Comparison of ENCODE assay signal across 8 cellular contexts in the genomic region with DNA sequence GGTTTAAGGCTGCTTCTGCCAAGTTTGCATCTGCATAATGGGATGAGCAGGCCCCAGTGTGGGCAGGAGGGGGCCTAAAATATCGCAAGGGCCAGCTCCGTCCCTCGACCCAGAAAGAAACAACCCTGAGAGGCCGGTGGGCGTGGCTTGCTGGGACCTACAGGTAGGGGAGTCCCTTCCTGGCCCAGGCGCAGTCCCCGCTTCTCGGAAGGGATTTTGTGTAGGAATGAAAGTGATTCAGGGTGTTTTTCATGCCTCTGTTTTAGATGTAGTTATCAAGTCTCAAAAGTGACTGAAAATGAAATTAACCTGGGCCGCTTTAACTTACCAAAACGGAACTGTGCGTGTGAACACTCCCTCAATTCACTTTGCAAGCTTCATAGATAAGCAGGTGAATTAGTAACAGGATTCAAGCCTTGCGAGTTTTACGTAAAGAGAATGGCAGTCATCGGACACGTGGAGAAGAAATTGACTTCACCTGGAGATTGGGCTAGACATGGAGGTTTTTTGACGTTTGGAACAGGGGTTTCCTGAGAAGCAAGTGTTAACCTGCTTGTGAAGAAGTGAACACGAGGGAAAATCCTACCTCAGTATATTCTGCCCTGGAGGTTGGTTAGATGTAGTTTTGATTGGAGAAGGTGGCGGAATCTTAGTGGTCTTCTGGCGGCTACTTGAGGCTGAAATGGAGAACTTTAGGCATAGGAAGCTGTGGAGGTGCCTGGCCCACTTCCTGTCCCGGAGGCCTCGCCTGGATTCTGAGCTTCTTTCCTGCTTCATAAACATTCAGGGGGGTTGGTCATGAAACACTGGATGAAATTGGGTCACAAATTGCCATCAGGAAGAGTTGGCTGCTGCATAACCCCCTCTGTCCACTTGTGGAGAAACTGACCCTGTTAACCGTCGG. TPM values are rescaled to one million over a fixed set of nuclear protein-coding genes. Genes with fewer than 3 reads are reported as not detected.
DNase-seq lines count a peak whose midpoint lies in the region; ATAC-seq and TF ChIP-seq lines count a peak whose summit lies in the region.

No MANE protein-coding gene starts in this region.

- H3K23me2 ChIP-seq in H9 (ENCODE audit: insufficient read length, low read depth, low read length, poor library complexity, severe bottlenecking): peaks cover 8% of the 10 kb centered on the region

- no peak overlapping the region for H3T11ph ChIP-seq in H9 (ENCODE audit: low read length)

- H3K36me3 ChIP-seq in trophoblast cell (ENCODE audit: control insufficient read depth in 1 of 2, insufficient read depth in 2 of 2, low read length in 2 of 2) (peaks cover 5 to 8% of the 10 kb centered on the region in 2 experiments), upper lobe of right lung (no peaks in the 10 kb centered on the region)

- peaks cover 47 to 54% of the 10 kb centered on the region in 2 experiments for H3K4me1 Mint-ChIP-seq in H9
- peaks cover 83% of the 10 kb centered on the region for H3K4me1 Mint-ChIP-seq in activated T-cell treated with anti-CD3 and anti-CD28 coated beads, Interleukin-2, amount 50 U/mL, for 4 hours (ENCODE audit: low read depth)

- H3K79me2 ChIP-seq in H9 (ENCODE audit: insufficient read depth, low read length) (peaks cover 40% of the 10 kb centered on the region; the same call in 1 of the 2 replicates), trophoblast cell (ENCODE audit: control insufficient read depth, insufficient read depth, low read length, poor library complexity) (peaks cover 29% of the 10 kb centered on the region)

- H2BK12ac ChIP-seq in H9 (ENCODE audit: insufficient read length, low read depth, low read length) (no peak overlapping the region), trophoblast cell (ENCODE audit: low read length) (no peak overlapping the region)

- H3K9me3 ChIP-seq in H9 (ENCODE audit: control insufficient read depth, low read depth, low read length) (no peaks in the 10 kb centered on the region), trophoblast cell (ENCODE audit: insufficient read depth, low read depth, low read length) (peaks cover 3% of the 10 kb centered on the region), upper lobe of right lung (no peaks in the 10 kb centered on the region)

- H4K5ac ChIP-seq in H9 (ENCODE audit: insufficient read length, low read depth, low read length): no peak overlapping the region

- H2BK5ac ChIP-seq in H9 (ENCODE audit: insufficient read length, low read length) (no peak overlapping the region), trophoblast cell (ENCODE audit: low read depth, low read length, poor library complexity) (no peak overlapping the region)

- H2AFZ ChIP-seq in H9 (ENCODE audit: low read length) (no peak overlapping the region), trophoblast cell (ENCODE audit: insufficient read depth, low read length, poor library complexity) (no peak overlapping the region)

- H3K27ac ChIP-seq in H9 (ENCODE audit: insufficient read length, low read depth, low read length) (no peak overlapping the region), trophoblast cell (ENCODE audit: low read depth, low read length) (no peak overlapping the region), upper lobe of right lung (peak overlapping the region; percentile 85)

- H3K14ac ChIP-seq in H9 (ENCODE audit: insufficient read depth, low read length): no peak overlapping the region
- no peak overlapping the region for H3K14ac ChIP-seq in trophoblast cell (ENCODE audit: low read length)

- no peak overlapping the region for H2BK120ac ChIP-seq in H9 (ENCODE audit: low read depth, low read length, poor library complexity, severe bottlenecking)
- no peak overlapping the region for H2BK120ac ChIP-seq in trophoblast cell (ENCODE audit: insufficient read depth, low read length, poor library complexity)

- peak; percentile 92 for DNase-seq in GM12865 (ENCODE audit: low read depth)
- DNase-seq in H9: peak; percentile 74
- DNase-seq in NB4 (ENCODE audit: low read depth): peak; percentile 59
- peak; percentile 83 for DNase-seq in activated T-cell treated with anti-CD3 and anti-CD28 coated beads, Interleukin-2, amount 50 U/mL, for 4 hours
- no peak for DNase-seq in fibroblast of villous mesenchyme (ENCODE audit: low read depth)
- peak; percentile 46 to 56 for DNase-seq in trophoblast cell
- DNase-seq in upper lobe of right lung: peak; percentile 89
- DNase-seq in NCI-H69 (lab: John Stamatoyannopoulos, UW): no peak

- no peak overlapping the region for H3K23ac ChIP-seq in H9 (ENCODE audit: insufficient read length, low read depth, low read length)
- no peak overlapping the region for H3K23ac ChIP-seq in trophoblast cell (ENCODE audit: low read length)

- H3K27me3 Mint-ChIP-seq in H9 (ENCODE audit: low read depth): peaks cover 21% of the 10 kb centered on the region
- no peaks in the 10 kb centered on the region for H3K27me3 Mint-ChIP-seq in activated T-cell treated with anti-CD3 and anti-CD28 coated beads, Interleukin-2, amount 50 U/mL, for 4 hours (ENCODE audit: low read depth)

- H3K4me2 ChIP-seq in H9 (ENCODE audit: insufficient read depth, insufficient read length, low read length) (peak overlapping the region; percentile 71), trophoblast cell (ENCODE audit: low read length) (peak overlapping the region; percentile 83)

- H2BK15ac ChIP-seq in H9 (ENCODE audit: low read depth, low read length): no peak overlapping the region

- ATAC-seq in activated T-cell treated with anti-CD3 and anti-CD28 coated beads, Interleukin-2, amount 50 U/mL, for 4 hours: peak; percentile 50 to 53
- peak; percentile 42 for ATAC-seq in upper lobe of right lung

- intact Hi-C loops in upper lobe of right lung (cut with DNase I): no loop called here

- no peak for TF ChIP-seq POLR2A in NB4 (IDR thresholded peaks at IDR 0.05; ENCODE audit: extremely low read depth, insufficient read length)

- H3K4me3 ChIP-seq in GM12865 (ENCODE audit: low read depth, low read length) (peak overlapping the region; percentile 85), NB4 (ENCODE audit: low read depth, low read length) (peak overlapping the region; percentile 71), fibroblast of villous mesenchyme (ENCODE audit: low read depth, low read length) (peak overlapping the region; percentile 60), trophoblast cell (ENCODE audit: low read depth, low read length) (peak overlapping the region; percentile 97), upper lobe of right lung (peak overlapping the region; percentile 88)

- peaks cover 2% of the 10 kb centered on the region; the same call in 1 of the 2 replicates for H3K4me1 ChIP-seq in H9 (ENCODE audit: insufficient read depth, low read length)
- peaks cover 13 to 18% of the 10 kb centered on the region in 2 experiments for H3K4me1 ChIP-seq in trophoblast cell (ENCODE audit: control insufficient read depth in 1 of 2, insufficient read depth in 2 of 2, low read length in 2 of 2)
- H3K4me1 ChIP-seq in upper lobe of right lung: peaks cover 33% of the 10 kb centered on the region

- H3K18ac ChIP-seq in H9 (ENCODE audit: insufficient read length, low read depth, low read length): no peak overlapping the region
- peak overlapping the region; percentile 14 for H3K18ac ChIP-seq in trophoblast cell (ENCODE audit: low read length)

- H3K4ac ChIP-seq in H9 (ENCODE audit: low read depth, low read length) (no peak overlapping the region), trophoblast cell (ENCODE audit: low read depth, low read length) (peak overlapping the region; percentile 87)

- H3K9ac ChIP-seq in H9 (ENCODE audit: extremely low read depth, insufficient read length, low read length) (peak overlapping the region; percentile 63), trophoblast cell (ENCODE audit: low read length) (peak overlapping the region; percentile 60)

- peaks cover 10% of the 10 kb centered on the region for H3K79me1 ChIP-seq in H9 (ENCODE audit: insufficient read depth, low read depth, low read length, poor library complexity, severe bottlenecking)
- H3K79me1 ChIP-seq in trophoblast cell (ENCODE audit: low read length): peaks cover 9% of the 10 kb centered on the region

- peaks cover 8 to 39% (median 12%) of the 10 kb centered on the region in 3 experiments for H3K36me3 Mint-ChIP-seq in H9 (ENCODE audit: insufficient read depth in 1 of 3, low read depth in 3 of 3)
- H3K36me3 Mint-ChIP-seq in activated T-cell treated with anti-CD3 and anti-CD28 coated beads, Interleukin-2, amount 50 U/mL, for 4 hours (ENCODE audit: insufficient read depth): peaks cover 23% of the 10 kb centered on the region

- H4K91ac ChIP-seq in H9 (ENCODE audit: insufficient read length, low read depth, low read length) (no peak overlapping the region), trophoblast cell (ENCODE audit: low read depth, low read length) (no peak overlapping the region)

- TF ChIP-seq CTCF in GM12865 (IDR thresholded peaks at IDR 0.05; ENCODE audit: insufficient read depth, low read depth, low read length, missing control alignments): no peak
- no peak for TF ChIP-seq CTCF in H9 (conservative IDR thresholded peaks at IDR 0.05)
- no peak for TF ChIP-seq CTCF in NB4 (IDR thresholded peaks at IDR 0.05; ENCODE audit: low read depth, low read length)
- no peak for TF ChIP-seq CTCF in fibroblast of villous mesenchyme (IDR thresholded peaks at IDR 0.05; ENCODE audit: insufficient read depth, low read depth, low read length)
- TF ChIP-seq CTCF in upper lobe of right lung (IDR thresholded peaks at IDR 0.05): no peak

- H3K27me3 ChIP-seq in H9 (ENCODE audit: insufficient read depth, low read length) (no peaks in the 10 kb centered on the region), trophoblast cell (ENCODE audit: insufficient read depth, low read length) (no peaks in the 10 kb centered on the region), upper lobe of right lung (no peaks in the 10 kb centered on the region)

- no peaks in the 10 kb centered on the region; a peak in 2 of 5 replicates for H3K9me3 Mint-ChIP-seq in H9
- H3K9me3 Mint-ChIP-seq in activated T-cell treated with anti-CD3 and anti-CD28 coated beads, Interleukin-2, amount 50 U/mL, for 4 hours: peaks cover 3% of the 10 kb centered on the region

- no peak overlapping the region for H3K56ac ChIP-seq in H9 (ENCODE audit: insufficient read length, low read depth, low read length)

- no CpG with 5 or more reads among the region's 23 CpGs for whole genome bisulfite sequencing in H9 (ENCODE audit: extremely low coverage, insufficient read length, low lambda C conversion rate)
- WGBS in trophoblast cell (ENCODE audit: extremely low coverage, insufficient coverage, insufficient read length): no CpG with 5 or more reads among the region's 23 CpGs

- H4K12ac ChIP-seq in trophoblast cell (ENCODE audit: low read depth, low read length): no peak overlapping the region

- no peaks in the 10 kb centered on the region for H4K20me1 ChIP-seq in H9 (ENCODE audit: control insufficient read depth, insufficient read depth, insufficient read length)

- no peak overlapping the region for H2AK5ac ChIP-seq in H9 (ENCODE audit: insufficient read length, low read length)
- no peak overlapping the region for H2AK5ac ChIP-seq in trophoblast cell (ENCODE audit: low read length)

- H3K27ac Mint-ChIP-seq in H9: peak overlapping the region in 1 of 3 experiments; percentile 42; a peak in 2 of 7 replicates

- no peak overlapping the region for H2BK20ac ChIP-seq in H9 (ENCODE audit: low read depth, low read length, poor library complexity, severe bottlenecking)

- peak overlapping the region; percentile 73 to 87 for H3K4me3 Mint-ChIP-seq in H9
- peak overlapping the region; percentile 97 for H3K4me3 Mint-ChIP-seq in activated T-cell treated with anti-CD3 and anti-CD28 coated beads, Interleukin-2, amount 50 U/mL, for 4 hours

- H4K8ac ChIP-seq in H9 (replicated peaks; ENCODE audit: insufficient read length, low read depth, low read length): no peak overlapping the region
- H4K8ac ChIP-seq in trophoblast cell (ENCODE audit: low read depth, low read length): no peak overlapping the region

RNA-seq across cellular contexts. Expression of a gene that starts 1.7 kb away (rescaled TPM):
- total RNA-seq in H9 (2021) (49.2 and 51.0 TPM in 2 replicates), fibroblast of villous mesenchyme (22.5 and 31.2 TPM in 2 replicates), upper lobe of right lung (49.7 TPM)
- 10 to 100 TPM; 71.6 to 79.1 (median 73.5) TPM for total RNA-seq in activated T-cell treated with anti-CD3 and anti-CD28 coated beads, Interleukin-2, amount 50 U/mL, for 4 hours
- 48.7 and 51.4 TPM in 2 replicates for polyA plus RNA-seq in trophoblast cell (2013)

Comparison
In these comparisons a context has a peak if more than half of its experiments do, and no peak if none do; other contexts are left out.
1. DNase-seq: peak in GM12865 (single experiment), H9 (single experiment), NB4 (single experiment), activated T-cell treated with anti-CD3 and anti-CD28 coated beads, Interleukin-2, amount 50 U/mL, for 4 hours (single experiment), trophoblast cell (2 of 2) and upper lobe of right lung (single experiment); none in fibroblast of villous mesenchyme (single experiment) and NCI-H69 (single experiment).
2. Peak in every context shown above with its lines, with median percentiles within 50 percentile points of each other: H3K4me3 ChIP-seq.